In genomic region chr15:32718822-32719716, GRCh38 we compare ENCODE assay signal across 9 cellular contexts. TPM values are rescaled to one million over a fixed set of nuclear protein-coding genes. Genes with fewer than 3 reads are reported as not detected.
DNase-seq lines count a peak whose midpoint lies in the region; ATAC-seq and TF ChIP-seq lines count a peak whose summit lies in the region.
"Had no signal": no experiment of that assay in that cellular context is flagged by ENCODE, and none has a peak within 500 bp of the region (broad histone marks: within the 10 kb centered on the region; RNA-seq: fewer than 3 reads in every experiment).

No MANE protein-coding gene starts in this region.

- peaks cover 0 to 5% (median 0%) of the 10 kb centered on the region in 8 donors for H3K9me3 Mint-ChIP-seq in CD4-positive, alpha-beta memory T cell

- H3K4me3 Mint-ChIP-seq in CD4-positive, alpha-beta memory T cell: peak overlapping the region in 5 of 8 donors; percentile 26 to 70 (median 68)

- no peak for DNase-seq in CD4-positive, alpha-beta memory T cell
- DNase-seq in PC-3 (peak; percentile 16), NCI-H146 (lab: John Stamatoyannopoulos, UW) (no peak)

- H3K27me3 Mint-ChIP-seq in CD4-positive, alpha-beta memory T cell: peaks cover 31 to 47% of the 10 kb centered on the region in 2 donors

- H3K9ac ChIP-seq in PC-3 (ENCODE audit: low read length): peak overlapping the region; percentile 54

- peaks cover 6% of the 10 kb centered on the region for H3K27me3 ChIP-seq in CD4-positive, alpha-beta memory T cell (ENCODE audit: insufficient read depth, low read length)
- H3K27me3 ChIP-seq in PC-3 (ENCODE audit: low read length) (no peaks in the 10 kb centered on the region), neuron (ENCODE audit: insufficient read depth, low read length) (peaks cover 64% of the 10 kb centered on the region)

- CTCF ChIA-PET in CD4-positive, alpha-beta memory T cell (lab: Charles Lee; ENCODE audit: partially characterized antibody): no interaction called here
- CTCF ChIA-PET in PC-3 (lab: Charles Lee): interaction anchor here (0.6 kb wide), 1 partner anchor 518 kb away, joined by 3 read pairs; no protein-coding TSS in a partner anchor

- TSS peak; percentile 48 for BruUV-seq in PC-3 (replicated peaks; lab: Mats Ljungman, UMichigan)

- H3K36me3 ChIP-seq in CD4-positive, alpha-beta memory T cell (ENCODE audit: insufficient read depth, low read length): no peaks in the 10 kb centered on the region
- H3K36me3 ChIP-seq in PC-3 (ENCODE audit: low read depth, low read length) (no peaks in the 10 kb centered on the region), neuron (ENCODE audit: insufficient read depth, low read length) (no peaks in the 10 kb centered on the region)

- H3K36me3 Mint-ChIP-seq in CD4-positive, alpha-beta memory T cell: no peaks in the 10 kb centered on the region

- peaks cover 9% of the 10 kb centered on the region for H3K4me1 ChIP-seq in CD4-positive, alpha-beta memory T cell (ENCODE audit: insufficient read depth, low read length)
- peaks cover 15% of the 10 kb centered on the region for H3K4me1 ChIP-seq in PC-3 (ENCODE audit: insufficient read depth, low read length)
- peaks cover 10% of the 10 kb centered on the region for H3K4me1 ChIP-seq in neuron (ENCODE audit: insufficient read depth, low read length)

- POLR2A ChIA-PET in CD4-positive, alpha-beta memory T cell (lab: Charles Lee; ENCODE audit: partially characterized antibody): no interaction called here
- POLR2A ChIA-PET in PC-3 (lab: Charles Lee; ENCODE audit: unreplicated experiment): no interaction called here

- H3F3A ChIP-seq in PC-3 (ENCODE audit: low read length, unreplicated experiment): no peaks in the 10 kb centered on the region

- peak; percentile 53 for ATAC-seq in PC-3
- ATAC-seq in esophagus mucosa: peak; percentile 22
- ATAC-seq in GM19351 (IDR thresholded peaks at IDR 0.05; ENCODE audit: unreplicated experiment): no peak
- ATAC-seq in GM18868 (IDR thresholded peaks at IDR 0.05; ENCODE audit: unreplicated experiment): no peak
- ATAC-seq in GM19463 (IDR thresholded peaks at IDR 0.05; ENCODE audit: unreplicated experiment): no peak
- ATAC-seq: HCT116 had no signal

- peak overlapping the region; percentile 77 for H3K4me2 ChIP-seq in PC-3 (ENCODE audit: low read length)

- no peak overlapping the region for H3K27ac ChIP-seq in CD4-positive, alpha-beta memory T cell (ENCODE audit: low read depth, low read length)
- no peak overlapping the region for H3K27ac ChIP-seq in PC-3 (ENCODE audit: low read length)

- no peak overlapping the region for H3K4me3 ChIP-seq in CD4-positive, alpha-beta memory T cell (ENCODE audit: low read length in 2 of 2)
- peak overlapping the region; percentile 64 for H3K4me3 ChIP-seq in PC-3 (ENCODE audit: low read length)
- no peak overlapping the region for H3K4me3 ChIP-seq in neuron (ENCODE audit: low read length)

- no peak overlapping the region for H3K27ac Mint-ChIP-seq in CD4-positive, alpha-beta memory T cell

- intact Hi-C loops in CD4-positive, alpha-beta memory T cell (cut with micrococcal nuclease): no loop called here
- intact Hi-C loops in PC-3 (cut with micrococcal nuclease): no loop called here

- no peaks in the 10 kb centered on the region for H3K9me3 ChIP-seq in CD4-positive, alpha-beta memory T cell (ENCODE audit: control insufficient read depth in 1 of 2, low read length in 2 of 2)
- H3K9me3 ChIP-seq in PC-3 (ENCODE audit: low read length) (no peaks in the 10 kb centered on the region), neuron (ENCODE audit: low read length) (no peaks in the 10 kb centered on the region)

- H3K79me2 ChIP-seq in PC-3 (ENCODE audit: low read length): no peaks in the 10 kb centered on the region

- H4K20me1 ChIP-seq in PC-3 (ENCODE audit: low read length): no peaks in the 10 kb centered on the region

- TF ChIP-seq CTCF in PC-3 (conservative IDR thresholded peaks at IDR 0.05; ENCODE audit: low read depth, low read length): no peak

- H3K4me1 Mint-ChIP-seq in CD4-positive, alpha-beta memory T cell: peaks cover 8 to 29% (median 12%) of the 10 kb centered on the region in 4 donors

- H2AFZ ChIP-seq in PC-3 (ENCODE audit: low read length): peak overlapping the region; percentile 72
- peak overlapping the region; percentile 50 for H2AFZ ChIP-seq in neuron (ENCODE audit: low read depth, low read length)

- H3K9me2 ChIP-seq in PC-3 (replicated peaks; ENCODE audit: low read length): no peaks in the 10 kb centered on the region

RNA-seq across cellular contexts. Expression of gene GREM1, which starts 1.3 kb away (rescaled TPM):
- not detected for total RNA-seq in CD4-positive, alpha-beta memory T cell
- polyA plus RNA-seq in CD4-positive, alpha-beta memory T cell: not detected
- total RNA-seq in PC-3 (2014; rRNA removed): 0.58 and 1.6 TPM in 2 replicates
- 9.2 TPM for total RNA-seq in esophagus mucosa

Comparison
In these comparisons a context has a peak if more than half of its experiments do, and no peak if none do; other contexts are left out.
1. ATAC-seq: peak in PC-3 (single experiment) and esophagus mucosa (single experiment); none in GM19351 (single experiment), GM18868 (single experiment) and GM19463 (single experiment).